In the genomic region with DNA sequence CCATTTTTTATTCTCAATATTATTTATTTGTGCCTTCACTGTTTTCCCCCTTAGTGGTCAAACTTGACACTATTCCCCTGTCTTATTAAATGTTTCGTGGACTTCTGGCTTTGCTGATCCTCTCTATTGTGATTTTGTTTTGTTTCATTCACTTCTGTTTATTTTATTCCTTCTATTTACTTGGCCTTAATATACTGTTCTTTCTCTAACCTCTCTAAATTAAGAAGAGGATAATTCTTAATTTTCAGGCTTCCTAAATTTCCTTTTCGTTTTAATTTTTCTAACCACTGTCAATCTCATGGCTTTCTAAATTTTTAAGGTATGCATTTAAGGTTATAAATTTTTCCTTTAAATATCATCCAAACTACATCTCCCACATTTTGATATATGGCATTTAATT, we compare ENCODE assay signal across 23 cellular contexts.
DNase-seq lines count a peak whose midpoint lies in the region; ATAC-seq, FAIRE-seq and TF ChIP-seq lines count a peak whose summit lies in the region.
"Had no signal": no experiment of that assay in that cellular context is flagged by ENCODE, and none has a peak within 500 bp of the region (broad histone marks: within the 10 kb centered on the region; RNA-seq: fewer than 3 reads in every experiment).

No MANE protein-coding gene starts in this region.

- peak overlapping the region; percentile 42 for H3K9ac ChIP-seq in Loucy (ENCODE audit: low read depth, low read length, poor library complexity, severe bottlenecking)
- no peak overlapping the region for H3K9ac ChIP-seq in kidney (ENCODE audit: low read length in 2 of 2)
- H3K9ac ChIP-seq in MM.1S (ENCODE audit: low read length): no peak overlapping the region

- 94 to 98% methylated on average over 2 of the region's 2 CpGs for WGBS in pancreas, 2 donors

- no peaks in the 10 kb centered on the region for H3K9me2 ChIP-seq in Loucy (replicated peaks; ENCODE audit: low read depth, low read length)
- H3K9me2 ChIP-seq in MM.1S (replicated peaks; ENCODE audit: insufficient read depth, low read length): no peaks in the 10 kb centered on the region

- H3K4me2 ChIP-seq in Loucy (ENCODE audit: low read depth, low read length, poor library complexity, severe bottlenecking): peak overlapping the region; percentile 48
- no peak overlapping the region for H3K4me2 ChIP-seq in MM.1S (ENCODE audit: low read depth, low read length)

- peaks cover 18% of the 10 kb centered on the region for H3K9me3 ChIP-seq in Loucy (ENCODE audit: insufficient read depth, low read depth, low read length)
- no peaks in the 10 kb centered on the region for H3K9me3 ChIP-seq in kidney (ENCODE audit: control insufficient read depth in 1 of 2, low read length in 2 of 2)
- H3K9me3 ChIP-seq in pancreas: no peaks in the 10 kb centered on the region
- no peaks in the 10 kb centered on the region for H3K9me3 ChIP-seq in MM.1S (replicated peaks; ENCODE audit: insufficient read depth, low read length)
- H3K9me3 ChIP-seq: BE2C had no signal

- ATAC-seq in pancreas (no peak), GM19351 (IDR thresholded peaks at IDR 0.05; ENCODE audit: unreplicated experiment) (no peak)
- ATAC-seq: GM23338 had no signal

- H3K27ac ChIP-seq in kidney (ENCODE audit: low read depth in 2 of 2, low read length in 2 of 2): no peak overlapping the region
- H3K27ac ChIP-seq in pancreas: no peak overlapping the region
- H3K27ac ChIP-seq in MM.1S (ENCODE audit: low read length): no peak overlapping the region
- H3K27ac ChIP-seq: HL-60 had no signal

- H2AFZ ChIP-seq in Loucy (ENCODE audit: low read length) (no peak overlapping the region), MM.1S (ENCODE audit: low read length) (no peak overlapping the region)
- H2AFZ ChIP-seq: GM23338 had no signal

- intact Hi-C loops in kidney (cut with DNase I) (no loop called here), pancreas (cut with DNase I) (no loop called here)

- H3K4me3 ChIP-seq in Loucy (ENCODE audit: low read length, poor library complexity, severe bottlenecking): peak overlapping the region; percentile 28
- no peak overlapping the region for H3K4me3 ChIP-seq in kidney (ENCODE audit: low read length in 2 of 2)
- no peak overlapping the region for H3K4me3 ChIP-seq in pancreas
- H3K4me3 ChIP-seq in MM.1S (ENCODE audit: low read length): no peak overlapping the region
- H3K4me3 ChIP-seq: GM23338 had no signal

- H3K4me1 ChIP-seq in Loucy (ENCODE audit: insufficient read depth, low read length, poor library complexity, severe bottlenecking): peaks cover 60% of the 10 kb centered on the region
- peaks cover 19 to 28% of the 10 kb centered on the region in 2 donors for H3K4me1 ChIP-seq in kidney (ENCODE audit: control insufficient read depth in 1 of 2, insufficient read depth in 1 of 2, low read depth in 1 of 2, low read length in 2 of 2)
- H3K4me1 ChIP-seq in pancreas: peaks cover 35 to 41% (median 36%) of the 10 kb centered on the region in 3 donors
- peaks cover 33% of the 10 kb centered on the region for H3K4me1 ChIP-seq in MM.1S (ENCODE audit: low read length)

- no peak for TF ChIP-seq CTCF in Loucy (conservative IDR thresholded peaks at IDR 0.05; ENCODE audit: low read length)
- no peak for TF ChIP-seq CTCF in kidney (IDR thresholded peaks at IDR 0.05; ENCODE audit: borderline replicate concordance, extremely low read depth, insufficient read depth)
- no peak for TF ChIP-seq CTCF in pancreas (IDR thresholded peaks at IDR 0.05)
- TF ChIP-seq CTCF in MM.1S (IDR thresholded peaks at IDR 0.05; ENCODE audit: low read length): no peak

- H4K20me1 ChIP-seq in Loucy (ENCODE audit: insufficient read depth, low read length, poor library complexity, severe bottlenecking): no peaks in the 10 kb centered on the region
- H4K20me1 ChIP-seq in MM.1S (ENCODE audit: insufficient read depth, low read length): no peaks in the 10 kb centered on the region

- no peaks in the 10 kb centered on the region for H3K27me3 ChIP-seq in Loucy (ENCODE audit: insufficient read depth, low read length, poor library complexity, severe bottlenecking)
- H3K27me3 ChIP-seq in pancreas: no peaks in the 10 kb centered on the region
- H3K27me3 ChIP-seq in MM.1S (replicated peaks; ENCODE audit: insufficient read depth, low read length): no peaks in the 10 kb centered on the region
- H3K27me3 ChIP-seq: BE2C had no signal

- DNase-seq in kidney: no peak
- no peak for DNase-seq in pancreas
- DNase-seq in NCI-H187 treated with DMSO at 0.1 percent for 48 hours (lab: John Stamatoyannopoulos, UW): no peak
- no peak for DNase-seq in MM.1S
- DNase-seq: BE2C; C1 segment of cervical spinal cord; CD4-positive, CD25-positive, alpha-beta regulatory T cell; CD8-positive, alpha-beta memory T cell; COR-L47; DMS 273 treated with DMSO at 0.1 percent for 48 hours; DMS53; DND-41; EL; HCEC 1CT; IMR-90 had no signal

- H3K36me3 ChIP-seq in Loucy (ENCODE audit: insufficient read depth, low read length) (no peaks in the 10 kb centered on the region; the same call in 1 of the 2 replicates), kidney (ENCODE audit: control insufficient read depth in 1 of 2, insufficient read depth in 2 of 2, low read length in 2 of 2) (no peaks in the 10 kb centered on the region), pancreas (no peaks in the 10 kb centered on the region), MM.1S (replicated peaks; ENCODE audit: insufficient read depth, low read length) (no peaks in the 10 kb centered on the region; the same call in 1 of the 2 replicates)
- H3K36me3 ChIP-seq: BE2C had no signal

- H3K79me2 ChIP-seq in Loucy (ENCODE audit: insufficient read depth, low read length) (peaks cover 69% of the 10 kb centered on the region), MM.1S (ENCODE audit: low read length) (no peaks in the 10 kb centered on the region)

- FAIRE-seq in G401.6 (lab: Jason Lieb, UNC) (peak; percentile 30), kidney (lab: Jason Lieb, UNC) (peak; percentile 8), pancreas (lab: Jason Lieb, UNC) (peak; percentile 37)
- FAIRE-seq: GM12891, GM19239, H54 had no signal

- H3F3A ChIP-seq in Loucy (ENCODE audit: low read depth) (no peaks in the 10 kb centered on the region), MM.1S (ENCODE audit: insufficient read depth, low read length) (peaks cover 23% of the 10 kb centered on the region)
